In genomic region chr6:107114213-107114871, GRCh38 we compare ENCODE assay signal across 1 cellular context.
A peak's percentile ranks its signal among the peaks of the same experiment; 100 is the strongest.
TF ChIP-seq lines count a peak whose summit lies in the region.

No MANE protein-coding gene starts in this region.

TF ChIP-seq in WTC11, 78 proteins besides CTCF, POLR2A, EP300 and RAD21 (continued from another document and continues in another):
- TF ChIP-seq ZNF219 (CRISPR knock-in tag; IDR thresholded peaks at IDR 0.05; ENCODE audit: borderline replicate concordance) = peak; percentile 81; the same call in 1 of the 2 replicates
- no peak for TF ChIP-seq AFF4 (CRISPR knock-in tag; IDR thresholded peaks at IDR 0.05; ENCODE audit: borderline replicate concordance)
- TF ChIP-seq GTF2I (CRISPR knock-in tag; conservative IDR thresholded peaks at IDR 0.05) = no peak
- TF ChIP-seq PRRX2 (CRISPR knock-in tag; IDR thresholded peaks at IDR 0.05) = 0 out of 2 replicates have a peak, but pooled peaks have one; percentile 13
- no peak for TF ChIP-seq HMGA2 (CRISPR knock-in tag; IDR thresholded peaks at IDR 0.05)
- no peak for TF ChIP-seq ZNF512 (CRISPR knock-in tag; IDR thresholded peaks at IDR 0.05; ENCODE audit: borderline replicate concordance)
- TF ChIP-seq GABPB1 (CRISPR knock-in tag; IDR thresholded peaks at IDR 0.05) = 0 out of 2 replicates have a peak, but pooled peaks have one; percentile 23
- no peak for TF ChIP-seq SOX15 (CRISPR knock-in tag; IDR thresholded peaks at IDR 0.05)
- TF ChIP-seq E2F5 (CRISPR knock-in tag; IDR thresholded peaks at IDR 0.05) = peak; percentile 34; the same call in 1 of the 2 replicates
- TF ChIP-seq ERG (CRISPR knock-in tag; IDR thresholded peaks at IDR 0.05) = no peak
- TF ChIP-seq FOXK1 (CRISPR knock-in tag; IDR thresholded peaks at IDR 0.05) = peak; percentile 51; the same call in 1 of the 2 replicates
- TF ChIP-seq ESRRA (CRISPR knock-in tag; IDR thresholded peaks at IDR 0.05; ENCODE audit: borderline replicate concordance) = no peak
- no peak for TF ChIP-seq ZSCAN18 (CRISPR knock-in tag; IDR thresholded peaks at IDR 0.05)
- TF ChIP-seq RORB (CRISPR knock-in tag; IDR thresholded peaks at IDR 0.05) = no peak
- TF ChIP-seq ZNF423 (CRISPR knock-in tag; IDR thresholded peaks at IDR 0.05) = no peak
- peak; percentile 42; the same call in 1 of the 2 replicates for TF ChIP-seq MAX (CRISPR knock-in tag; IDR thresholded peaks at IDR 0.05)
- no peak for TF ChIP-seq JUN (CRISPR knock-in tag; IDR thresholded peaks at IDR 0.05)
- TF ChIP-seq FOXP1 (CRISPR knock-in tag; IDR thresholded peaks at IDR 0.05; ENCODE audit: borderline replicate concordance) = no peak; the same call in 1 of the 2 replicates
- TF ChIP-seq ZNF425 (CRISPR knock-in tag; conservative IDR thresholded peaks at IDR 0.05) = no peak
- no peak for TF ChIP-seq ARID4B (CRISPR knock-in tag; IDR thresholded peaks at IDR 0.05; ENCODE audit: borderline replicate concordance)
- no peak for TF ChIP-seq USF1 (CRISPR knock-in tag; IDR thresholded peaks at IDR 0.05)
- no peak for TF ChIP-seq NFATC4 (CRISPR knock-in tag; IDR thresholded peaks at IDR 0.05)
- no peak for TF ChIP-seq TEAD4 (CRISPR knock-in tag; IDR thresholded peaks at IDR 0.05)
- no peak for TF ChIP-seq E2F1 (CRISPR knock-in tag; IDR thresholded peaks at IDR 0.05)
- TF ChIP-seq SP1 (CRISPR knock-in tag; conservative IDR thresholded peaks at IDR 0.05) = peak; percentile 25
- no peak for TF ChIP-seq ZNF138 (CRISPR knock-in tag; conservative IDR thresholded peaks at IDR 0.05)
- TF ChIP-seq FOXP4 (CRISPR knock-in tag; IDR thresholded peaks at IDR 0.05) = peak; percentile 86
- TF ChIP-seq NFE2L1 (CRISPR knock-in tag; IDR thresholded peaks at IDR 0.05) = no peak
- no peak for TF ChIP-seq STAT6 (CRISPR knock-in tag; conservative IDR thresholded peaks at IDR 0.05; ENCODE audit: low read depth)
- no peak for TF ChIP-seq ZNF671 (CRISPR knock-in tag; IDR thresholded peaks at IDR 0.05)
- TF ChIP-seq IRF2 (CRISPR knock-in tag; IDR thresholded peaks at IDR 0.05; ENCODE audit: borderline replicate concordance, low read depth) = no peak
- no peak for TF ChIP-seq ZNF121 (CRISPR knock-in tag; IDR thresholded peaks at IDR 0.05)
- no peak for TF ChIP-seq TP53 (CRISPR knock-in tag; IDR thresholded peaks at IDR 0.05)
